ENCODE assay signal across 1 cellular context in the genomic region with DNA sequence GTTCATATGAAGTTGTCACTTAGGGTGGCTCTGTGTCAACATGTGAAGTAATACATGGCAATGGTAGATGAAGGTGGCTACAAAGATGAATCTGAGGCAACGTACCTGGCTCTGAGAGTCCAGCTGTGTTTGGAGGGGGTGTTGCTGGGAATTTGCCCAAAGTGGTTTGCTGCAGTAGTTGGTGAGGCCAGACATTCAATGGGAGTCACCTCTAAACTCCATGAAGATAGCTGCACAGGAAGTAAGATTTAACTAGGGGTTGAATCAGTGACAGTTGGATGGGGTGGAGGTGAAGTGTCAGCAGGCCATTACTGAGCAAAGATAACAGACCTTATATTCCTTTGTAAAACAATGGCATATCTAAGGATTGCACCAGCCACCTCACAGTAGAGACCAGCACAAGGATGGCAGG.
TF ChIP-seq lines count a peak whose summit lies in the region.

No MANE protein-coding gene starts in this region.

TF ChIP-seq in WTC11, 78 proteins besides CTCF, POLR2A, EP300 and RAD21 (continued from another document):
- TF ChIP-seq, protein P1, sequence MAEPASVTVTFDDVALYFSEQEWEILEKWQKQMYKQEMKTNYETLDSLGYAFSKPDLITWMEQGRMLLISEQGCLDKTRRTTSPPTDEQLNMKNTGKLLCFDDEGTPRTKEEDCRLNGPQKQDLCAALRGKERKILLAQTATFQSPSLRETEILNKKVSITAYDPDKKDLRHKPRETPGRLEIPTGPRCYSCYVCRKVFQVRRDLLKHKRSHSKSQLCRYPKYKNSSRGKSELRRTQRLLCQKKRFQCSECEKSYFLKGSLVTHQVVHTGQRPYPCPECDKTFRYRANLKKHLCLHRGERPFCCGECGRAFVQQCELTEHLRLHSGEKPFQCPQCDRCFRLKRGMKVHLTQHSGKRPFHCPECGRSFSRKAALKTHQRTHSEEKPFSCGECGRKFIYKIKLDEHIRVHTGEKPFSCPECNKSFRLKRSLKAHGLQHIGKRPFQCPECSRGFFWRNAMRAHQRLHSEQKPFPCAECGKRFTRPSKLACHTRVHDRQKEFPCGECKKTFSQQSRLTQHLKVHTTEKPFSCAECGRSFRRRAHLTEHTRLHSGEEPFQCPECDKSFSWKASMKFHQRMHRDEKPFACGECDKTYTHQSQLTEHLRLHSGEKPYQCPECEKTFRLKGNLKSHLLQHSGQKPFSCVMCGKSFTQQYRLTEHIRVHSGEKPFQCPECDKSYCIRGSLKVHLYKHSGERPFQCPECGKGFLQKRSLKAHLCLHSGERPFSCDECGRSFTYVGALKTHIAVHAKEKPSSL (CRISPR knock-in tag; conservative IDR thresholded peaks at IDR 0.05): no peak
- TF ChIP-seq, protein P2, sequence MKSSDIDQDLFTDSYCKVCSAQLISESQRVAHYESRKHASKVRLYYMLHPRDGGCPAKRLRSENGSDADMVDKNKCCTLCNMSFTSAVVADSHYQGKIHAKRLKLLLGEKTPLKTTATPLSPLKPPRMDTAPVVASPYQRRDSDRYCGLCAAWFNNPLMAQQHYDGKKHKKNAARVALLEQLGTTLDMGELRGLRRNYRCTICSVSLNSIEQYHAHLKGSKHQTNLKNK (CRISPR knock-in tag; IDR thresholded peaks at IDR 0.05): no peak
- TF ChIP-seq ZNF232 (CRISPR knock-in tag; IDR thresholded peaks at IDR 0.05): no peak
- TF ChIP-seq, protein P3, sequence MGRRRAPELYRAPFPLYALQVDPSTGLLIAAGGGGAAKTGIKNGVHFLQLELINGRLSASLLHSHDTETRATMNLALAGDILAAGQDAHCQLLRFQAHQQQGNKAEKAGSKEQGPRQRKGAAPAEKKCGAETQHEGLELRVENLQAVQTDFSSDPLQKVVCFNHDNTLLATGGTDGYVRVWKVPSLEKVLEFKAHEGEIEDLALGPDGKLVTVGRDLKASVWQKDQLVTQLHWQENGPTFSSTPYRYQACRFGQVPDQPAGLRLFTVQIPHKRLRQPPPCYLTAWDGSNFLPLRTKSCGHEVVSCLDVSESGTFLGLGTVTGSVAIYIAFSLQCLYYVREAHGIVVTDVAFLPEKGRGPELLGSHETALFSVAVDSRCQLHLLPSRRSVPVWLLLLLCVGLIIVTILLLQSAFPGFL (CRISPR knock-in tag; IDR thresholded peaks at IDR 0.05; ENCODE audit: borderline replicate concordance): no peak
- TF ChIP-seq KAT7 (CRISPR knock-in tag; IDR thresholded peaks at IDR 0.05; ENCODE audit: borderline replicate concordance): no peak
- TF ChIP-seq NR2C2 (CRISPR knock-in tag; IDR thresholded peaks at IDR 0.05): no peak
- no peak for TF ChIP-seq OVOL2 (CRISPR knock-in tag; IDR thresholded peaks at IDR 0.05; ENCODE audit: borderline replicate concordance)
TF ChIP-seq in WTC11: peak in this region for 0.
